ENCODE assay signal across 1 cellular context in the genomic region with DNA sequence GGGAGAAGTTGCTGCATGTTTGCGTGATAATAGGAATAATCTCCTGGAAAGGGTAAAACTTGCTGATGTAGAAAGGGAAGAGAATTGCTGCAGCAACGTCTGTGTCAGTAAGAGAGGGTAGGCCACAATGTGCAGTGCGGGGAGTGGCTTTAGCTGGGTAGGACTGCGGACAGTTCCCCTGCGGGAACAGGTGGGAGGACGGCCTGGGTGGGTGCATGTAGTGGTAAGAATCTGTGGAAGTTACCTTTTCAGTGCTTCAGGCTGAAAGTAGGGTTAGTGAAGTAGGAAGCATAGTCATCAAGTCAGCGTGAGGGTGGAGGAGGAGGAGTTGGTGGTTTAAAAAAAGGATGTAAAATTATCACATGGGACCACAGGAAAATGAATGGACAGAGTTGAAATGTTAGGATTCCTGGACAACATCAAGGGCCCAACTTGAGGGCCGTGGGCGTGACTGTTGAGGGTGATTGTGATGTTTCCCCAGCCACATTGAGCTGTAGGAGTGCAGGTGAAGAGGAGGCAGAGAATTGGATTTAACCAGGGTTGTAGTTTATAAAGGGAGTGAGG.
TF ChIP-seq lines count a peak whose summit lies in the region.

No MANE protein-coding gene starts in this region.

TF ChIP-seq in GM23338, 12 proteins besides CTCF, POLR2A, EP300 and RAD21 (continued from another document):
- TF ChIP-seq, protein P1, sequence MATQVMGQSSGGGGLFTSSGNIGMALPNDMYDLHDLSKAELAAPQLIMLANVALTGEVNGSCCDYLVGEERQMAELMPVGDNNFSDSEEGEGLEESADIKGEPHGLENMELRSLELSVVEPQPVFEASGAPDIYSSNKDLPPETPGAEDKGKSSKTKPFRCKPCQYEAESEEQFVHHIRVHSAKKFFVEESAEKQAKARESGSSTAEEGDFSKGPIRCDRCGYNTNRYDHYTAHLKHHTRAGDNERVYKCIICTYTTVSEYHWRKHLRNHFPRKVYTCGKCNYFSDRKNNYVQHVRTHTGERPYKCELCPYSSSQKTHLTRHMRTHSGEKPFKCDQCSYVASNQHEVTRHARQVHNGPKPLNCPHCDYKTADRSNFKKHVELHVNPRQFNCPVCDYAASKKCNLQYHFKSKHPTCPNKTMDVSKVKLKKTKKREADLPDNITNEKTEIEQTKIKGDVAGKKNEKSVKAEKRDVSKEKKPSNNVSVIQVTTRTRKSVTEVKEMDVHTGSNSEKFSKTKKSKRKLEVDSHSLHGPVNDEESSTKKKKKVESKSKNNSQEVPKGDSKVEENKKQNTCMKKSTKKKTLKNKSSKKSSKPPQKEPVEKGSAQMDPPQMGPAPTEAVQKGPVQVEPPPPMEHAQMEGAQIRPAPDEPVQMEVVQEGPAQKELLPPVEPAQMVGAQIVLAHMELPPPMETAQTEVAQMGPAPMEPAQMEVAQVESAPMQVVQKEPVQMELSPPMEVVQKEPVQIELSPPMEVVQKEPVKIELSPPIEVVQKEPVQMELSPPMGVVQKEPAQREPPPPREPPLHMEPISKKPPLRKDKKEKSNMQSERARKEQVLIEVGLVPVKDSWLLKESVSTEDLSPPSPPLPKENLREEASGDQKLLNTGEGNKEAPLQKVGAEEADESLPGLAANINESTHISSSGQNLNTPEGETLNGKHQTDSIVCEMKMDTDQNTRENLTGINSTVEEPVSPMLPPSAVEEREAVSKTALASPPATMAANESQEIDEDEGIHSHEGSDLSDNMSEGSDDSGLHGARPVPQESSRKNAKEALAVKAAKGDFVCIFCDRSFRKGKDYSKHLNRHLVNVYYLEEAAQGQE (IDR thresholded peaks at IDR 0.05; ENCODE audit: unreplicated experiment), result no peak
- TF ChIP-seq ZNF331 (CRISPR knock-in tag; IDR thresholded peaks at IDR 0.05; ENCODE audit: low read depth), result no peak
- no peak for TF ChIP-seq EZH2phosphoT487 (IDR thresholded peaks at IDR 0.05; ENCODE audit: unreplicated experiment)
- TF ChIP-seq NANOG (IDR thresholded peaks at IDR 0.05; ENCODE audit: borderline replicate concordance), result no peak
TF ChIP-seq in GM23338: peak in this region for 0.
